In the genomic region with DNA sequence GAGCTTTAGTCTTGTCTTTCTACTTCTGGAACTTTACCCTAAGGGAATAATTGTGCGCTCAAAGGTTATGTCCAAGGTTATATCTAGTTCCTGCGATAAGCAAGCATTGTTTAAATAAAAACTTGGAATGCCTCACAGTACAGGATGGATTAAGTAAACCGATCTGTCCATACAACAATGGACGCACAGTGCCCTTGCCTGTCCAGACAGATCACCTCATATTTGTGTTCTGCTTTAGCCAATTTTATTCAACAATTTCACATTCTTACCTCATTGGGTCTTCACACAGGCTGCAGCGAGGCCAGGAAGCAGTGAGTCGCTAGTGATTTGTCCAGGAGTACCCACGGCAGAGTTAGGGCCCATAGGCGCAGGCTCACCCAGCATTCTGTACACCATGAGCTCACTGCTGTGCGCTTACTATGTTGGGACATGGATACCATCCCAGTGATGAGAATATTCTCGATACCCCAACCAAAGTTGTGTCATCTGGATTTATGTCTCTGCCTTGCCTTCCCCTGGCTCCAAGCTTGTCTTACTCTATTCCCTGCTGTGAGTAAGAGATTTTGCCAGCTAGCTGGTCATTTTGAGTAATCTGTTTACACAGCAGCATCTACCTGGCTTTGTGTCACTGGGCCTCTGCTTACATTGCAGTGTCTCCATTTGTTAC, we compare ENCODE assay signal across 26 cellular contexts. TPM values are rescaled to one million over a fixed set of nuclear protein-coding genes. Genes with fewer than 3 reads are reported as not detected.
A peak's percentile ranks its signal among the peaks of the same experiment; 100 is the strongest.
DNase-seq lines count a peak whose midpoint lies in the region; ATAC-seq, FAIRE-seq and TF ChIP-seq lines count a peak whose summit lies in the region.
"Had no signal": no experiment of that assay in that cellular context is flagged by ENCODE, and none has a peak within 500 bp of the region (broad histone marks: within the 10 kb centered on the region; RNA-seq: fewer than 3 reads in every experiment).

No MANE protein-coding gene starts in this region.

- CTCF ChIA-PET in A549 (lab: Yijun Ruan, JAX): interaction anchor here (1.3 to 1.5 kb wide), 3 partner anchors 8 to 107 kb away, joined by 4 to 5 read pairs (median 5); no protein-coding TSS in a partner anchor

- peaks cover 5% of the 10 kb centered on the region for H3K36me3 ChIP-seq in MG63
- H3K36me3 ChIP-seq in RWPE2 (ENCODE audit: low read depth): peaks cover 76% of the 10 kb centered on the region
- H3K36me3 ChIP-seq in brain microvascular endothelial cell (replicated peaks): no peaks in the 10 kb centered on the region
- peaks cover 0 to 17% (median 7%) of the 10 kb centered on the region in 4 donors for H3K36me3 ChIP-seq in stomach
- H3K36me3 ChIP-seq: cardiac muscle cell, sigmoid colon had no signal

- 69% methylated on average over 10 of the region's 10 CpGs for WGBS in A549 (ENCODE audit: missing lambda C conversion rate)
- WGBS in stomach, 5 donors: 47 to 61% (median 53%) methylated on average over 10 of the region's 10 CpGs

- TF ChIP-seq RAD21 in A549 (conservative IDR thresholded peaks at IDR 0.05 in 1 of 2, IDR thresholded peaks at IDR 0.05 in 1 of 2): no peak

- H3K27ac Mint-ChIP-seq in type B pancreatic cell: no peak overlapping the region
- H3K27ac Mint-ChIP-seq: activated CD4-positive, alpha-beta T cell treated with anti-CD3 and anti-CD28 coated beads, Interleukin-2, amount 10 ng/mL, durations not matched to agents 24 days and 14 days; activated naive CD8-positive, alpha-beta T cell treated with anti-CD3 and anti-CD28 coated beads, Interleukin-2, amount 50 U/mL, for 24 hours; naive thymus-derived CD4-positive, alpha-beta T cell; T-cell had no signal

- intact Hi-C loops in stomach (cut with DNase I; ENCODE audit: low total_unique reads): no loop called here

- TF ChIP-seq POLR2A in A549 (IDR thresholded peaks at IDR 0.05; ENCODE audit: low read length) (no peak), stomach (IDR thresholded peaks at IDR 0.05) (no peak)

- no peak for FAIRE-seq in A549 (lab: Jason Lieb, UNC)
- FAIRE-seq: GM18507 had no signal

- TF ChIP-seq EP300 in A549 (IDR thresholded peaks at IDR 0.05) (no peak), stomach (IDR thresholded peaks at IDR 0.05) (no peak)

- in situ Hi-C loops in brain microvascular endothelial cell (cut with HindIII; ENCODE audit: low pct_ligation_motif_present, low sequenced_read_pairs): no loop called here

- DNase-seq in A549 (ENCODE audit: low read depth in 1 of 2, low spot score in 1 of 2) (peak in 1 of 2 experiments; percentile 22), MG63 (peak; percentile 93), RWPE2 (ENCODE audit: low spot score) (peak; percentile 83), glomerular visceral epithelial cell (ENCODE audit: extremely low spot score) (peak; percentile 11), brain microvascular endothelial cell (no peak), type B pancreatic cell (ENCODE audit: extremely low spot score, unreplicated experiment) (no peak), stomach (no peak)
- no peak for DNase-seq in stimulated activated naive CD8-positive, alpha-beta T cell treated with anti-CD3 and anti-CD28 coated beads, Interleukin-15, Interleukin-2, amounts not matched to agents 100 U/mL and 50 U/mL, for 24 hours
- DNase-seq: ACHN; activated CD4-positive, alpha-beta T cell treated with anti-CD3 and anti-CD28 coated beads, Interleukin-2, amount 10 ng/mL, durations not matched to agents 24 days and 14 days; activated CD8-positive, alpha-beta memory T cell treated with anti-CD3 and anti-CD28 coated beads, Interleukin-2, amount 50 U/mL, for 4 hours; activated naive CD8-positive, alpha-beta T cell treated with anti-CD3 and anti-CD28 coated beads, Interleukin-2, amount 50 U/mL, for 24 hours; foreskin melanocyte; mesendoderm; naive thymus-derived CD4-positive, alpha-beta T cell; NCI-H187; SHP77 treated with DMSO at 0.1 percent for 48 hours; sigmoid colon; T-cell; testis had no signal

- H3K27ac ChIP-seq in A549: no peak overlapping the region; a peak in 1 of 6 replicates
- H3K27ac ChIP-seq in RWPE2 (ENCODE audit: poor library complexity, severe bottlenecking): peak overlapping the region; percentile 88
- H3K27ac ChIP-seq in brain microvascular endothelial cell: no peak overlapping the region
- no peak overlapping the region for H3K27ac ChIP-seq in stomach
- H3K27ac ChIP-seq: BLaER1 treated with 17β-estradiol and CSF1 and Interleukin-3, amounts not matched to agents 10 nM and 100 nM; cardiac muscle cell; HL-60; parathyroid adenoma; sigmoid colon; testis had no signal

- H3K4me1 ChIP-seq in A549: no peaks in the 10 kb centered on the region
- H3K4me1 ChIP-seq in RWPE2 (ENCODE audit: insufficient read depth, poor library complexity, severe bottlenecking): peaks cover 16% of the 10 kb centered on the region
- H3K4me1 ChIP-seq in stomach: no peaks in the 10 kb centered on the region
- H3K4me1 ChIP-seq: BLaER1 treated with 17β-estradiol and CSF1 and Interleukin-3, amounts not matched to agents 10 nM and 100 nM; parathyroid adenoma; sigmoid colon; testis had no signal

- peak; percentile 73 to 74 for ATAC-seq in A549
- peak; percentile 97 for ATAC-seq in RWPE2 (ENCODE audit: low read depth)
- no peak for ATAC-seq in stimulated activated naive CD8-positive, alpha-beta T cell treated with anti-CD3 and anti-CD28 coated beads, Interleukin-15, Interleukin-2, amounts not matched to agents 100 U/mL and 50 U/mL, for 24 hours
- ATAC-seq: activated naive CD8-positive, alpha-beta T cell treated with anti-CD3 and anti-CD28 coated beads, Interleukin-2, amount 50 U/mL, for 24 hours; HCT116; naive thymus-derived CD4-positive, alpha-beta T cell; T-cell had no signal

- H3K4me1 Mint-ChIP-seq in type B pancreatic cell (ENCODE audit: unreplicated experiment): no peaks in the 10 kb centered on the region
- H3K4me1 Mint-ChIP-seq: activated CD4-positive, alpha-beta T cell treated with anti-CD3 and anti-CD28 coated beads, Interleukin-2, amount 10 ng/mL, durations not matched to agents 24 days and 14 days; activated naive CD8-positive, alpha-beta T cell treated with anti-CD3 and anti-CD28 coated beads, Interleukin-2, amount 50 U/mL, for 24 hours; naive thymus-derived CD4-positive, alpha-beta T cell; T-cell had no signal

- H3K36me3 Mint-ChIP-seq in type B pancreatic cell: peaks cover 17% of the 10 kb centered on the region

- TF ChIP-seq CTCF in A549 (IDR thresholded peaks at IDR 0.05) (no peak), RWPE2 (IDR thresholded peaks at IDR 0.05; ENCODE audit: poor library complexity, severe bottlenecking) (no peak), brain microvascular endothelial cell (IDR thresholded peaks at IDR 0.05; ENCODE audit: low read depth, low read length, missing control alignments) (no peak), type B pancreatic cell (conservative IDR thresholded peaks at IDR 0.05) (no peak), stomach (IDR thresholded peaks at IDR 0.05) (no peak)

- H3K27me3 ChIP-seq in MG63 (no peaks in the 10 kb centered on the region), RWPE2 (ENCODE audit: insufficient read depth, poor library complexity, severe bottlenecking) (no peaks in the 10 kb centered on the region), brain microvascular endothelial cell (replicated peaks) (no peaks in the 10 kb centered on the region), stomach (no peaks in the 10 kb centered on the region)
- H3K27me3 ChIP-seq: BLaER1 treated with 17β-estradiol and CSF1 and Interleukin-3, amounts not matched to agents 10 nM and 100 nM; cardiac muscle cell; sigmoid colon; testis had no signal

- peaks cover 5% of the 10 kb centered on the region for H3K9me3 Mint-ChIP-seq in type B pancreatic cell

- H3K9me3 ChIP-seq in A549: peaks cover 6% of the 10 kb centered on the region
- peaks cover 6% of the 10 kb centered on the region for H3K9me3 ChIP-seq in MG63
- peaks cover 3% of the 10 kb centered on the region for H3K9me3 ChIP-seq in RWPE2 (ENCODE audit: severe bottlenecking)
- peaks cover 0 to 6% (median 5%) of the 10 kb centered on the region in 4 donors for H3K9me3 ChIP-seq in stomach
- H3K9me3 ChIP-seq: testis had no signal

- H3K4me3 Mint-ChIP-seq in type B pancreatic cell: no peak overlapping the region
- H3K4me3 Mint-ChIP-seq: activated CD4-positive, alpha-beta T cell treated with anti-CD3 and anti-CD28 coated beads, Interleukin-2, amount 10 ng/mL, durations not matched to agents 24 days and 14 days; activated naive CD8-positive, alpha-beta T cell treated with anti-CD3 and anti-CD28 coated beads, Interleukin-2, amount 50 U/mL, for 24 hours; naive thymus-derived CD4-positive, alpha-beta T cell; T-cell had no signal

- H3K4me2 ChIP-seq in A549: peak overlapping the region; percentile 11; the same call in 2 of the 3 replicates
- H3K4me2 ChIP-seq: BLaER1 treated with 17β-estradiol and CSF1 and Interleukin-3, amounts not matched to agents 10 nM and 100 nM had no signal

- POLR2A ChIA-PET in A549 (lab: Yijun Ruan, JAX): no interaction called here

- no peaks in the 10 kb centered on the region for H3K27me3 Mint-ChIP-seq in type B pancreatic cell
- H3K27me3 Mint-ChIP-seq: activated CD4-positive, alpha-beta T cell treated with anti-CD3 and anti-CD28 coated beads, Interleukin-2, amount 10 ng/mL, durations not matched to agents 24 days and 14 days; activated naive CD8-positive, alpha-beta T cell treated with anti-CD3 and anti-CD28 coated beads, Interleukin-2, amount 50 U/mL, for 24 hours had no signal

- H3K4me3 ChIP-seq in A549: no peak overlapping the region
- no peak overlapping the region for H3K4me3 ChIP-seq in MG63
- no peak overlapping the region for H3K4me3 ChIP-seq in RWPE2 (ENCODE audit: severe bottlenecking)
- H3K4me3 ChIP-seq in brain microvascular endothelial cell (ENCODE audit: low read depth, low read length): no peak overlapping the region
- H3K4me3 ChIP-seq in stomach: no peak overlapping the region
- H3K4me3 ChIP-seq: BLaER1 treated with 17β-estradiol and CSF1 and Interleukin-3, amounts not matched to agents 10 nM and 100 nM; cardiac muscle cell; sigmoid colon; testis had no signal

TF ChIP-seq in A549, 52 proteins besides CTCF, POLR2A, EP300 and RAD21 (continues in another document):
- TF ChIP-seq TP53 (CRISPR knock-in tag; IDR thresholded peaks at IDR 0.05) (no peak), JUNB (IDR thresholded peaks at IDR 0.05) (no peak), RFX5 (IDR thresholded peaks at IDR 0.05) (no peak), JUN (IDR thresholded peaks at IDR 0.05) (no peak), FOSL2 (IDR thresholded peaks at IDR 0.05) (no peak), FOSL2 (CRISPR knock-in tag; IDR thresholded peaks at IDR 0.05) (no peak), MYC (IDR thresholded peaks at IDR 0.05; ENCODE audit: borderline replicate concordance, low read length) (no peak)

RNA-seq across cellular contexts. Expression of gene USP43, which starts 39.8 kb away (rescaled TPM):
- polyA plus RNA-seq in A549 (2011; rRNA removed) (3.4 and 4.9 TPM in 2 replicates), A549 (2017; fragmentation: RNase III; extraction: RNeasy Plus Mini Kit Qiagen cat#74134 plus additional on column Dnase treatment) (3.8 to 4.9 TPM (median 4.0 TPM) in 3 replicates), stomach (1 to 10 TPM; 1.5 to 3.8 (median 1.5) TPM)
- 3.2 and 3.9 TPM in 2 replicates for polyA plus RNA-seq in A549 (2012; cell fraction: cytosol; rRNA removed)
- 17.3 and 19.4 TPM in 2 replicates for polyA plus RNA-seq in A549 (2012; cell fraction: nucleus; rRNA removed)
- 6.9 and 7.9 TPM in 2 replicates for polyA minus RNA-seq in A549 (2011; rRNA and poly(A)+ RNA removed)
- 2.7 TPM in 2 replicates for total RNA-seq in MG63 (2014; rRNA removed; shearing (Covaris generic); ENCODE audit: low replicate concordance)
- total RNA-seq in type B pancreatic cell (ENCODE audit: low replicate concordance) (6.6 and 16.9 TPM in 2 replicates), stomach (10 to 100 TPM in 3 of 5 donors, 1 to 10 TPM in 2; 1.3 to 55.4 (median 10.3) TPM)
- polyA plus RNA-seq: naive thymus-derived CD4-positive, alpha-beta T cell had no signal

Comparison
In these comparisons a context has a peak if more than half of its experiments do, and no peak if none do; other contexts are left out.
1. DNase-seq: peak in MG63 (single experiment), RWPE2 (single experiment) and glomerular visceral epithelial cell (single experiment); none in stimulated activated naive CD8-positive, alpha-beta T cell treated with anti-CD3 and anti-CD28 coated beads, Interleukin-15, Interleukin-2, amounts not matched to agents 100 U/mL and 50 U/mL, for 24 hours (single experiment), brain microvascular endothelial cell (single experiment), type B pancreatic cell (single experiment) and stomach (single experiment).